In the genomic region with DNA sequence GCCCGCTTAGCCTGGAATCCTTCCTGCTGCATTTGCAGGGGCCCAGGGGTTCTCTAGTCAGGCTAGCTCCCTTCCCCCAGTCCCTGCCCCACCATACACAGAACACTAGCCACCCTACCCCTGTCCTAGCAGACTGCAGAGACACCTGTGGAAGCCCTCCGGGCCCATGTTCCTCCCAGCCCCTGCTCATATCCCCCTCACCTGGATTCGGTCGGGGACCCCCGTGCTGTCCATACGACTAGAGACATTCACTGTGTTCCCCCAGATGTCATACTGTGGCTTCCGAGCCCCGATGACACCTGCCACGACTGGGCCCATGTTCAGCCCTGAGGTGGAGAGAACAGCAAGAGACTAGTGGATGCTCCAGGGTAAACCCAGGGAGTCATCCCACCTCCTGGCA, we compare ENCODE assay signal across 33 cellular contexts.
"Had no signal": no experiment of that assay in that cellular context is flagged by ENCODE, and none has a peak within 500 bp of the region (broad histone marks: within the 10 kb centered on the region; RNA-seq: fewer than 3 reads in every experiment).

No MANE protein-coding gene starts in this region.

- H3K27ac Mint-ChIP-seq: activated CD4-positive, alpha-beta memory T cell treated with anti-CD3 and anti-CD28 coated beads for 36 hours; activated naive CD4-positive, alpha-beta T cell treated with anti-CD3 and anti-CD28 coated beads for 36 hours; activated naive CD8-positive, alpha-beta T cell treated with anti-CD3 and anti-CD28 coated beads for 36 hours; activated T-helper 1 cell treated with anti-CD3 and anti-CD28 coated beads, Interleukin-12 subunit alpha, Interleukin-12 subunit beta, Interleukin-2, Interleukin-4 antibody, amounts not matched to agents 30 ng/mL and 10 ng/mL and 1 ng/mL, durations not matched to agents 14 hours and 24 hours and 36 hours; nephron; progenitor cell of endocrine pancreas; T-helper 2 cell treated with Interferon-gamma antibody and Interleukin-4, amounts not matched to agents 5 μg/mL and 100 μg/mL, for 36 hours had no signal

- ATAC-seq: body of pancreas, gastroesophageal sphincter, left lobe of liver, mucosa of descending colon had no signal

- H3K36me3 ChIP-seq: ovary had no signal

- H3K9me3 Mint-ChIP-seq: activated CD4-positive, alpha-beta memory T cell treated with anti-CD3 and anti-CD28 coated beads for 36 hours; activated naive CD4-positive, alpha-beta T cell treated with anti-CD3 and anti-CD28 coated beads for 36 hours; activated naive CD8-positive, alpha-beta T cell treated with anti-CD3 and anti-CD28 coated beads for 36 hours; activated T-helper 1 cell treated with anti-CD3 and anti-CD28 coated beads, Interleukin-12 subunit alpha, Interleukin-12 subunit beta, Interleukin-2, Interleukin-4 antibody, amounts not matched to agents 30 ng/mL and 10 ng/mL and 1 ng/mL, durations not matched to agents 14 hours and 24 hours and 36 hours; nephron; T-helper 2 cell treated with Interferon-gamma antibody and Interleukin-4, amounts not matched to agents 5 μg/mL and 100 μg/mL, for 36 hours had no signal

- H3K4me3 Mint-ChIP-seq: activated CD4-positive, alpha-beta memory T cell treated with anti-CD3 and anti-CD28 coated beads for 36 hours; activated naive CD4-positive, alpha-beta T cell treated with anti-CD3 and anti-CD28 coated beads for 36 hours; activated naive CD8-positive, alpha-beta T cell treated with anti-CD3 and anti-CD28 coated beads for 36 hours; activated T-helper 1 cell treated with anti-CD3 and anti-CD28 coated beads, Interleukin-12 subunit alpha, Interleukin-12 subunit beta, Interleukin-2, Interleukin-4 antibody, amounts not matched to agents 30 ng/mL and 10 ng/mL and 1 ng/mL, durations not matched to agents 14 hours and 24 hours and 36 hours; nephron; T-helper 2 cell treated with Interferon-gamma antibody and Interleukin-4, amounts not matched to agents 5 μg/mL and 100 μg/mL, for 36 hours had no signal

- H3K4me1 ChIP-seq: adrenal gland, body of pancreas, sigmoid colon had no signal

- H3K4me3 ChIP-seq: adrenal gland, body of pancreas, coronary artery, dorsolateral prefrontal cortex, gastroesophageal sphincter, lung, mucosa of descending colon, ovary, sigmoid colon, suprapubic skin, tibial nerve had no signal

- FAIRE-seq: small intestine had no signal

- DNase-seq: activated CD4-positive, alpha-beta memory T cell treated with anti-CD3 and anti-CD28 coated beads for 36 hours; activated CD4-positive, alpha-beta T cell treated with anti-CD3 and anti-CD28 coated beads for 48 hours; activated CD8-positive, alpha-beta memory T cell treated with anti-CD3 and anti-CD28 coated beads, Interleukin-2, amount 50 U/mL, for 4 hours; activated effector memory CD4-positive, alpha-beta T cell treated with anti-CD3 and anti-CD28 coated beads, Interleukin-2, amount 50 U/mL, for 16 hours; activated naive CD4-positive, alpha-beta T cell treated with anti-CD3 and anti-CD28 coated beads for 36 hours; activated naive CD8-positive, alpha-beta T cell treated with anti-CD3 and anti-CD28 coated beads for 36 hours; activated T-cell treated with anti-CD3 and anti-CD28 coated beads, Interleukin-2, amount 50 U/mL, for 1 hour; adrenal gland; body of pancreas; cerebellar nuclear complex; effector memory CD4-positive, alpha-beta T cell; hypothalamus; kidney glomerular epithelial cell; mucosa of descending colon; ovary; sigmoid colon; small intestine; stimulated activated CD4-positive, alpha-beta T cell treated with anti-CD3 and anti-CD28 coated beads, Interleukin-1b, Interleukin-23, amount 100 ng/mL, for 48 hours; stimulated activated CD4-positive, alpha-beta T cell treated with anti-CD3 and anti-CD28 coated beads, Interleukin-4, amount 100 ng/mL, for 4 hours; stimulated activated CD8-positive, alpha-beta memory T cell treated with anti-CD3 and anti-CD28 coated beads, Interleukin-4, amount 100 ng/mL, for 48 hours; stimulated activated naive CD4-positive, alpha-beta T cell; T-helper 1 cell had no signal

- H3K27ac ChIP-seq: adrenal gland, body of pancreas, gastroesophageal sphincter, ovary, sigmoid colon, suprapubic skin had no signal

- H3K27me3 ChIP-seq: adrenal gland, body of pancreas, dorsolateral prefrontal cortex, gastroesophageal sphincter, ovary, sigmoid colon, suprapubic skin, tibial nerve had no signal

- H3K9me3 ChIP-seq: adrenal gland, body of pancreas, gastroesophageal sphincter, mucosa of descending colon, ovary, sigmoid colon, suprapubic skin, tibial nerve had no signal

- H3K27me3 Mint-ChIP-seq: activated CD4-positive, alpha-beta memory T cell treated with anti-CD3 and anti-CD28 coated beads for 36 hours; progenitor cell of endocrine pancreas had no signal

- H3K36me3 Mint-ChIP-seq: activated CD4-positive, alpha-beta memory T cell treated with anti-CD3 and anti-CD28 coated beads for 36 hours; activated naive CD8-positive, alpha-beta T cell treated with anti-CD3 and anti-CD28 coated beads for 36 hours had no signal
